ENCODE assay signal across 21 cellular contexts in the genomic region with DNA sequence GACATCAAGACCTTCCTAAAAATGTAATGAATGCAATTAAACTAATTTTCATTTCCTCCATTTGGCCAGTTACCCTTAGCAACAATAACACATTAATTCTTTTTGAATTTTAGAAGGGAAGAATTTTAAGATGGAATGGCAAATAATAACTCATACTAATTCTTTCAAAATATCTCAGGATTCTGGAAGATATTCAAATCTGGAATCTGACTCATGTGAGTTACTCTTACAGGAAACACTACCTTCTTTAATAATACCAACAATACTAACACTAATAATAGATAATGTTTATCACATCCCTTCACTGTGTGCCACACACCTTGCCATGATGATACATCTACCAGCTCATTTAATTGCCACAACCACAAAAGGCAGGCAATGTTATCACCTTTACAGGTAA. TPM values are rescaled to one million over a fixed set of nuclear protein-coding genes. Genes with fewer than 3 reads are reported as not detected.
"Had no signal": no experiment of that assay in that cellular context is flagged by ENCODE, and none has a peak within 500 bp of the region (broad histone marks: within the 10 kb centered on the region; RNA-seq: fewer than 3 reads in every experiment).

No MANE protein-coding gene starts in this region.

- ATAC-seq: esophagus mucosa; naive thymus-derived CD4-positive, alpha-beta T cell; psoas muscle; right lobe of liver; stimulated activated naive B cell treated with anti-CD40 and anti-IgM and Interleukin-4, amounts not matched to agents 10 μg/mL and 1 μg/mL and 100 μg/mL, for 72 hours; stimulated activated naive CD8-positive, alpha-beta T cell treated with anti-CD3 and anti-CD28 coated beads, Interleukin-15, amount 100 ng/mL, for 72 hours; upper lobe of right lung had no signal

- H3K4me1 ChIP-seq: psoas muscle, right lobe of liver, spleen, testis, tibial nerve, upper lobe of right lung, vagina had no signal

- H3K9me3 ChIP-seq: psoas muscle, spleen, testis, tibial nerve, upper lobe of right lung, vagina had no signal

- H3K27me3 ChIP-seq: dorsolateral prefrontal cortex, hepatocyte, right lobe of liver, spleen, testis, tibial nerve, upper lobe of right lung, vagina had no signal

- H3K36me3 ChIP-seq: right lobe of liver, spleen, tibial nerve, upper lobe of right lung, vagina had no signal

- DNase-seq: cortex of kidney; dorsolateral prefrontal cortex; effector CD8-positive, alpha-beta T cell; foreskin melanocyte; head of caudate nucleus; naive thymus-derived CD4-positive, alpha-beta T cell; nephron progenitor cell; psoas muscle; retina; right lobe of liver; spleen; stimulated activated CD4-positive, alpha-beta T cell treated with anti-CD3 and anti-CD28 coated beads, Interleukin-2, amount 100 ng/mL, for 24 hours; stimulated activated CD4-positive, alpha-beta T cell treated with anti-CD3 and anti-CD28 coated beads, Interleukin-4, amount 100 ng/mL, for 4 hours; stimulated activated naive B cell treated with anti-CD40 and anti-IgM and Interleukin-4, amounts not matched to agents 10 μg/mL and 1 μg/mL and 100 μg/mL, for 72 hours; stimulated activated naive CD8-positive, alpha-beta T cell treated with anti-CD3 and anti-CD28 coated beads, Interleukin-15, amount 100 ng/mL, for 72 hours; testis; upper lobe of right lung had no signal

- H3K27ac ChIP-seq: dorsolateral prefrontal cortex, hepatocyte, psoas muscle, right lobe of liver, spleen, testis, tibial nerve, upper lobe of right lung, vagina had no signal

- H3K4me3 ChIP-seq: dorsolateral prefrontal cortex, hepatocyte, psoas muscle, right lobe of liver, spleen, testis, tibial nerve, upper lobe of right lung, vagina had no signal

RNA-seq across cellular contexts. Expression of gene ZNF521, which starts 46.4 kb away (rescaled TPM):
- polyA plus RNA-seq: naive thymus-derived CD4-positive, alpha-beta T cell had no signal
